In genomic region chr5:19615661-19616060, GRCh38 we compare ENCODE assay signal across 28 cellular contexts.
"Had no signal": no experiment of that assay in that cellular context is flagged by ENCODE, and none has a peak within 500 bp of the region (broad histone marks: within the 10 kb centered on the region; RNA-seq: fewer than 3 reads in every experiment).

No MANE protein-coding gene starts in this region.

- H3K4me3 ChIP-seq: body of pancreas, SJCRH30 had no signal

- H3K9ac ChIP-seq: SK-N-SH had no signal

- H3K27me3 Mint-ChIP-seq: activated B cell treated with CpG ODN at 0.5 μM for 24 hours; activated CD4-positive, alpha-beta memory T cell treated with anti-CD3 and anti-CD28 coated beads for 36 hours; activated CD4-positive, alpha-beta T cell treated with anti-CD3 and anti-CD28 coated beads, Interleukin-2, amount 10 ng/mL, durations not matched to agents 24 days and 14 days; activated naive CD4-positive, alpha-beta T cell treated with anti-CD3 and anti-CD28 coated beads, Interleukin-2, amount 10 ng/mL, durations not matched to agents 7 days and 5 days; activated naive CD8-positive, alpha-beta T cell treated with anti-CD3 and anti-CD28 coated beads for 36 hours; activated T-helper 17 cell treated with anti-CD3 and anti-CD28 coated beads, Interleukin-2, amount 50 U/mL, for 72 hours; central memory CD8-positive, alpha-beta T cell had no signal

- ATAC-seq: activated T-cell treated with anti-CD3 and anti-CD28 coated beads, Interleukin-2, amount 50 U/mL, for 4 hours; activated T-helper 17 cell treated with anti-CD3 and anti-CD28 coated beads, Interleukin-2, amount 50 U/mL, for 72 hours; body of pancreas; Panc1 had no signal

- H3K4me2 ChIP-seq: SK-N-SH had no signal

- H3K27me3 ChIP-seq: body of pancreas, SJCRH30 had no signal

- H3K9me3 ChIP-seq: body of pancreas, SJCRH30, SK-N-SH had no signal

- H3K4me1 Mint-ChIP-seq: activated B cell treated with CpG ODN at 0.5 μM for 24 hours; activated CD4-positive, alpha-beta T cell treated with anti-CD3 and anti-CD28 coated beads, Interleukin-2, amount 10 ng/mL, durations not matched to agents 24 days and 14 days; activated naive CD4-positive, alpha-beta T cell treated with anti-CD3 and anti-CD28 coated beads, Interleukin-2, amount 10 ng/mL, durations not matched to agents 7 days and 5 days; activated naive CD8-positive, alpha-beta T cell treated with anti-CD3 and anti-CD28 coated beads for 36 hours; activated T-helper 17 cell treated with anti-CD3 and anti-CD28 coated beads, Interleukin-2, amount 50 U/mL, for 72 hours; central memory CD8-positive, alpha-beta T cell had no signal

- DNase-seq: activated B cell treated with CpG ODN at 0.5 μM for 24 hours; activated CD4-positive, alpha-beta memory T cell treated with anti-CD3 and anti-CD28 coated beads for 36 hours; activated CD4-positive, alpha-beta T cell treated with anti-CD3 and anti-CD28 coated beads for 1 hour; activated CD4-positive, alpha-beta T cell treated with anti-CD3 and anti-CD28 coated beads, Interleukin-2, amount 10 ng/mL, durations not matched to agents 24 days and 14 days; activated CD8-positive, alpha-beta memory T cell treated with anti-CD3 and anti-CD28 coated beads for 24 hours; activated gamma-delta T cell; activated naive CD4-positive, alpha-beta T cell treated with anti-CD3 and anti-CD28 coated beads, Interleukin-2, amount 10 ng/mL, durations not matched to agents 7 days and 5 days; activated naive CD8-positive, alpha-beta T cell treated with anti-CD3 and anti-CD28 coated beads for 36 hours; activated T-cell treated with anti-CD3 and anti-CD28 coated beads, Interleukin-2, amount 50 U/mL, for 4 hours; anterior cingulate cortex; body of pancreas; NCI-H1105 treated with DMSO at 0.1 percent for 48 hours; NCI-H146; NCI-H1930; NCI-H2171; NCI-H2227 treated with DMSO at 0.1 percent for 48 hours; NCI-H446 treated with DMSO at 0.1 percent for 48 hours; NCI-H524 treated with DMSO at 0.1 percent for 48 hours; NCI-H82; Right ventricle myocardium superior; RPMI8226; SJCRH30; SK-N-SH; SW 1271; T-helper 9 cell had no signal

- H3K4me1 ChIP-seq: body of pancreas, SJCRH30 had no signal

- H3K36me3 Mint-ChIP-seq: activated CD4-positive, alpha-beta memory T cell treated with anti-CD3 and anti-CD28 coated beads for 36 hours; activated naive CD4-positive, alpha-beta T cell treated with anti-CD3 and anti-CD28 coated beads, Interleukin-2, amount 10 ng/mL, durations not matched to agents 7 days and 5 days; activated naive CD8-positive, alpha-beta T cell treated with anti-CD3 and anti-CD28 coated beads for 36 hours had no signal

- H3K4me3 Mint-ChIP-seq: activated B cell treated with CpG ODN at 0.5 μM for 24 hours; activated CD4-positive, alpha-beta memory T cell treated with anti-CD3 and anti-CD28 coated beads for 36 hours; activated CD4-positive, alpha-beta T cell treated with anti-CD3 and anti-CD28 coated beads, Interleukin-2, amount 10 ng/mL, durations not matched to agents 24 days and 14 days; activated naive CD4-positive, alpha-beta T cell treated with anti-CD3 and anti-CD28 coated beads, Interleukin-2, amount 10 ng/mL, durations not matched to agents 7 days and 5 days; activated naive CD8-positive, alpha-beta T cell treated with anti-CD3 and anti-CD28 coated beads for 36 hours; activated T-cell treated with anti-CD3 and anti-CD28 coated beads, Interleukin-2, amount 50 U/mL, for 4 hours; activated T-helper 17 cell treated with anti-CD3 and anti-CD28 coated beads, Interleukin-2, amount 50 U/mL, for 72 hours; central memory CD8-positive, alpha-beta T cell had no signal

- H3K36me3 ChIP-seq: SJCRH30 had no signal

- H3K27ac Mint-ChIP-seq: activated B cell treated with CpG ODN at 0.5 μM for 24 hours; activated CD4-positive, alpha-beta memory T cell treated with anti-CD3 and anti-CD28 coated beads for 36 hours; activated CD4-positive, alpha-beta T cell treated with anti-CD3 and anti-CD28 coated beads, Interleukin-2, amount 10 ng/mL, durations not matched to agents 24 days and 14 days; activated naive CD4-positive, alpha-beta T cell treated with anti-CD3 and anti-CD28 coated beads, Interleukin-2, amount 10 ng/mL, durations not matched to agents 7 days and 5 days; activated naive CD8-positive, alpha-beta T cell treated with anti-CD3 and anti-CD28 coated beads for 36 hours; activated T-helper 17 cell treated with anti-CD3 and anti-CD28 coated beads, Interleukin-2, amount 50 U/mL, for 72 hours had no signal

- H3K9me3 Mint-ChIP-seq: activated B cell treated with CpG ODN at 0.5 μM for 24 hours had no signal

- H3K27ac ChIP-seq: body of pancreas, SJCRH30 had no signal
